ENCODE assay signal across 8 cellular contexts in genomic region chr17:7438050-7438614, GRCh38. TPM values are rescaled to one million over a fixed set of nuclear protein-coding genes. Genes with fewer than 3 reads are reported as not detected.
A peak's percentile ranks its signal among the peaks of the same experiment; 100 is the strongest.
DNase-seq lines count a peak whose midpoint lies in the region; ATAC-seq and TF ChIP-seq lines count a peak whose summit lies in the region.

No MANE protein-coding gene starts in this region.

- H3K9me3 Mint-ChIP-seq in Calu3 (ENCODE audit: low read depth, unreplicated experiment): no peaks in the 10 kb centered on the region
- H3K9me3 Mint-ChIP-seq in T-cell: no peaks in the 10 kb centered on the region

- TF ChIP-seq CTCF in Calu3 (IDR thresholded peaks at IDR 0.05; ENCODE audit: unreplicated experiment): no peak
- TF ChIP-seq CTCF in astrocyte of the spinal cord (IDR thresholded peaks at IDR 0.05; ENCODE audit: low read depth, low read length): no peak

- ATAC-seq in T-cell (replicated peaks in 1 of 4) (no peak), HG02981 (IDR thresholded peaks at IDR 0.05; ENCODE audit: unreplicated experiment) (no peak)

- H3K27ac ChIP-seq in skin epidermis: peak overlapping the region in 19 of 21 experiments; percentile 29 to 93 (median 86)

- H3K4me3 ChIP-seq in astrocyte of the spinal cord (ENCODE audit: low read depth, low read length) (peak overlapping the region; percentile 27), iPS-18c (ENCODE audit: insufficient read depth, low read depth, low read length) (peak overlapping the region; percentile 75), skin epidermis (peak overlapping the region; percentile 37 to 63 (median 53))

- no TSS peak for BruUV-seq in Calu3 (replicated peaks; lab: Mats Ljungman, UMichigan)

- peaks cover 53% of the 10 kb centered on the region for H3K27me3 Mint-ChIP-seq in Calu3 (ENCODE audit: unreplicated experiment)
- peaks cover 23 to 41% of the 10 kb centered on the region in 2 donors for H3K27me3 Mint-ChIP-seq in T-cell

- H3K4me3 Mint-ChIP-seq in Calu3 (ENCODE audit: low read depth, unreplicated experiment): peak overlapping the region; percentile 75
- H3K4me3 Mint-ChIP-seq in T-cell: peak overlapping the region; percentile 61 to 96 (median 73)

- H3K4me1 Mint-ChIP-seq in Calu3 (ENCODE audit: low read depth, unreplicated experiment): peaks cover 7% of the 10 kb centered on the region
- peaks cover 41 to 48% (median 48%) of the 10 kb centered on the region in 3 donors for H3K4me1 Mint-ChIP-seq in T-cell

- in situ Hi-C loops in astrocyte of the spinal cord (cut with HindIII; ENCODE audit: low sequenced_read_pairs): no loop called here

- CTCF ChIA-PET in Calu3 (lab: Charles Lee): no interaction called here
- CTCF ChIA-PET in T-cell (lab: Charles Lee): interaction anchor here in 1 of 2 donors (0.5 kb wide), 1 partner anchor 123 kb away, joined by 3 read pairs; no protein-coding TSS in a partner anchor

- no peak for DNase-seq in Calu3
- DNase-seq in T-cell: peak in 31 of 34 experiments; percentile 17 to 69 (median 44)
- DNase-seq in astrocyte of the spinal cord (ENCODE audit: low read depth, low spot score): no peak
- DNase-seq in SKM-1 treated with dmso at 0.1 percent for 144 hours (lab: John Stamatoyannopoulos, UW; ENCODE audit: unreplicated experiment): no peak
- no peak for DNase-seq in inferior parietal cortex (ENCODE audit: extremely low spot score)

- no peaks in the 10 kb centered on the region for H3K9me3 ChIP-seq in iPS-18c (ENCODE audit: control insufficient read depth, insufficient read depth, low read length)

- H3K27ac Mint-ChIP-seq in Calu3 (ENCODE audit: unreplicated experiment) (no peak overlapping the region), T-cell (no peak overlapping the region)

- H3K36me3 Mint-ChIP-seq in Calu3 (ENCODE audit: insufficient read depth, unreplicated experiment): peaks cover 38% of the 10 kb centered on the region
- H3K36me3 Mint-ChIP-seq in T-cell: no peaks in the 10 kb centered on the region

- POLR2A ChIA-PET in T-cell (lab: Charles Lee): no interaction called here

- intact Hi-C loops in Calu3 (cut with micrococcal nuclease; ENCODE audit: unreplicated experiment): loop anchor here (5.0 kb wide), 3 partner anchors 39 to 124 kb away; partner anchors contain the start of genes KCTD11, SENP3 and ZBTB4

RNA-seq across cellular contexts. Expression of gene FGF11, which starts 1.2 kb away (rescaled TPM):
- total RNA-seq in Calu3 (2022): 1.2 and 2.1 TPM in 2 replicates
- 1 to 10 TPM; 2.4 to 4.2 (median 3.3) TPM for total RNA-seq in T-cell

RNA-seq across cellular contexts. Expression of gene TMEM102, which starts 2.9 kb away (rescaled TPM):
- total RNA-seq in Calu3 (2022) (8.5 TPM in 2 replicates), T-cell (10 to 100 TPM in 3 of 5 donors, 1 to 10 TPM in 2; 8.8 to 26.9 (median 23.5) TPM)

RNA-seq across cellular contexts. Expression of gene CHRNB1, which starts 6.7 kb away (rescaled TPM):
- 2.4 and 3.0 TPM in 2 replicates for total RNA-seq in Calu3 (2022)
- 10 to 100 TPM in 3 of 5 donors, 1 to 10 TPM in 2; 6.6 to 12.0 (median 11.0) TPM for total RNA-seq in T-cell

RNA-seq across cellular contexts. Expression of gene SPEM3, which starts 9.5 kb away (rescaled TPM):
- total RNA-seq in Calu3 (2022): not detected in 2 replicates
- not detected for total RNA-seq in T-cell

RNA-seq across cellular contexts. Expression of gene SPEM2, which starts 12.7 kb away (rescaled TPM):
- not detected in 2 replicates for total RNA-seq in Calu3 (2022)
- not detected for total RNA-seq in T-cell

Comparison
In these comparisons a context has a peak if more than half of its experiments do, and no peak if none do; other contexts are left out.
1. DNase-seq: peak in T-cell (31 of 34); none in Calu3 (single experiment), astrocyte of the spinal cord (single experiment), SKM-1 treated with dmso at 0.1 percent for 144 hours (single experiment) and inferior parietal cortex (single experiment).
2. Peak in every context shown above with its lines, with median percentiles within 50 percentile points of each other: H3K4me3 ChIP-seq.